Comparison of ENCODE assay signal across 22 cellular contexts in genomic region chr12:127911289-127911688, GRCh38.
"Had no signal": no experiment of that assay in that cellular context is flagged by ENCODE, and none has a peak within 500 bp of the region (broad histone marks: within the 10 kb centered on the region; RNA-seq: fewer than 3 reads in every experiment).

No MANE protein-coding gene starts in this region.

- H3K4me3 ChIP-seq: MG63 had no signal

- H3K36me3 ChIP-seq: MG63 had no signal

- DNase-seq: IMR-90, Karpas-422, KG1, MG63, NCI-H1092, NCI-H1417, NCI-H1436 treated with DMSO at 0.1 percent for 48 hours, NCI-H1694, NCI-H187 treated with DMSO at 0.1 percent for 48 hours, NCI-H2029 treated with DMSO at 0.1 percent for 48 hours, NCI-H2171 treated with DMSO at 0.1 percent for 48 hours, NCI-H345, NCI-H446 treated with DMSO at 0.1 percent for 48 hours, NCI-H510A treated with DMSO at 0.1 percent for 48 hours, NCI-H526, NCI-H82, SHP77, SK-N-SH, SW 1271 had no signal

- ATAC-seq: HepG2, Panc1 had no signal

- H3K9me3 ChIP-seq: MG63, SK-N-SH had no signal

- H3K27me3 ChIP-seq: MG63 had no signal

- H3K27ac ChIP-seq: RWPE1 had no signal
